Comparison of ENCODE assay signal across 8 cellular contexts in genomic region chr20:62120990-62121775, GRCh38. TPM values are rescaled to one million over a fixed set of nuclear protein-coding genes. Genes with fewer than 3 reads are reported as not detected.
A peak's percentile ranks its signal among the peaks of the same experiment; 100 is the strongest.
DNase-seq lines count a peak whose midpoint lies in the region; ATAC-seq and TF ChIP-seq lines count a peak whose summit lies in the region.

No MANE protein-coding gene starts in this region.

- DNase-seq in AG08395 (ENCODE audit: low spot score): peak; percentile 45
- peak; percentile 81 for DNase-seq in SW480 (ENCODE audit: low spot score)
- DNase-seq in fibroblast of gingiva (ENCODE audit: low read depth): peak; percentile 63
- DNase-seq in omental fat pad (ENCODE audit: low spot score): no peak
- no peak for DNase-seq in cortex of kidney (lab: John Stamatoyannopoulos, UW)
- no peak for DNase-seq in inferior parietal cortex (ENCODE audit: extremely low spot score)

- TF ChIP-seq CTCF in omental fat pad (IDR thresholded peaks at IDR 0.05): no peak

- ATAC-seq in GM18907 (IDR thresholded peaks at IDR 0.05; ENCODE audit: unreplicated experiment): peak; percentile 19
- ATAC-seq in HG03108 (IDR thresholded peaks at IDR 0.05; ENCODE audit: unreplicated experiment): peak; percentile 3
- peak; percentile 20 for ATAC-seq in omental fat pad (ENCODE audit: low FRiP score)

RNA-seq across cellular contexts. Expression of gene LSM14B, which starts 1.1 kb away (rescaled TPM):
- total RNA-seq in omental fat pad: 10 to 100 TPM; 13.1 to 23.8 (median 16.0) TPM

RNA-seq across cellular contexts. Expression of gene PSMA7, which starts 22.0 kb away (rescaled TPM):
- 100 to 1,000 TPM; 345 to 725 (median 409) TPM for total RNA-seq in omental fat pad

RNA-seq across cellular contexts. Expression of gene SS18L1, which starts 22.4 kb away (rescaled TPM):
- 10 to 100 TPM; 10.3 to 23.4 (median 12.3) TPM for total RNA-seq in omental fat pad

RNA-seq across cellular contexts. Expression of gene TAF4, which starts 55.5 kb away (rescaled TPM):
- total RNA-seq in omental fat pad: 10 to 100 TPM in 2 of 4 donors, 1 to 10 TPM in 2; 7.1 to 15.9 (median 11.9) TPM

Comparison
In these comparisons a context has a peak if more than half of its experiments do, and no peak if none do; other contexts are left out.
1. DNase-seq: peak in AG08395 (single experiment), SW480 (single experiment) and fibroblast of gingiva (single experiment); none in omental fat pad (single experiment), cortex of kidney (single experiment) and inferior parietal cortex (single experiment).
2. Peak in every context shown above with its lines, with median percentiles within 50 percentile points of each other: ATAC-seq.